In genomic region chr5:75465480-75465879, GRCh38 we compare ENCODE assay signal across 13 cellular contexts. TPM values are rescaled to one million over a fixed set of nuclear protein-coding genes. Genes with fewer than 3 reads are reported as not detected.
A peak's percentile ranks its signal among the peaks of the same experiment; 100 is the strongest.
DNase-seq lines count a peak whose midpoint lies in the region; ATAC-seq and TF ChIP-seq lines count a peak whose summit lies in the region.
"Had no signal": no experiment of that assay in that cellular context is flagged by ENCODE, and none has a peak within 500 bp of the region (broad histone marks: within the 10 kb centered on the region; RNA-seq: fewer than 3 reads in every experiment).

No MANE protein-coding gene starts in this region.

- H3K9me3 ChIP-seq in upper lobe of left lung, result peaks cover 5 to 23% (median 8%) of the 10 kb centered on the region in 4 donors

- peaks cover 8 to 36% (median 20%) of the 10 kb centered on the region in 9 donors for H3K9me3 Mint-ChIP-seq in naive thymus-derived CD8-positive, alpha-beta T cell

- no peak for ATAC-seq in naive thymus-derived CD8-positive, alpha-beta T cell
- ATAC-seq in upper lobe of left lung (ENCODE audit: low FRiP score in 2 of 2), result no peak
- ATAC-seq: sciatic nerve had no signal

- H3K27me3 Mint-ChIP-seq in naive thymus-derived CD8-positive, alpha-beta T cell, result no peaks in the 10 kb centered on the region
- H3K27me3 Mint-ChIP-seq: memory B cell had no signal

- H3K4me3 ChIP-seq in NB4 (ENCODE audit: low read depth, low read length), result no peak overlapping the region
- no peak overlapping the region for H3K4me3 ChIP-seq in upper lobe of left lung
- H3K4me3 ChIP-seq: suprapubic skin had no signal

- DNase-seq in EH (ENCODE audit: low read depth) (peak; percentile 3), NB4 (ENCODE audit: low read depth) (peak; percentile 3), cerebellar cortex (ENCODE audit: low spot score) (peak; percentile 53), myocyte (ENCODE audit: low read depth) (peak; percentile 50), LoVo (ENCODE audit: low spot score) (no peak), upper lobe of left lung (no peak), NCI-H187 treated with DMSO at 0.1 percent for 48 hours (lab: John Stamatoyannopoulos, UW) (no peak)
- no peak for DNase-seq in naive thymus-derived CD8-positive, alpha-beta T cell
- DNase-seq: activated naive CD4-positive, alpha-beta T cell treated with Interleukin-2 at 50 U/mL for 16 hours had no signal

- WGBS in upper lobe of left lung, 2 donors, result 69 to 77% methylated on average over 1 of the region's 1 CpG

- TF ChIP-seq CTCF in NB4 (IDR thresholded peaks at IDR 0.05; ENCODE audit: low read depth, low read length) (no peak), upper lobe of left lung (IDR thresholded peaks at IDR 0.05) (no peak)

- peaks cover 22 to 43% (median 27%) of the 10 kb centered on the region in 4 donors for H3K4me1 ChIP-seq in upper lobe of left lung
- H3K4me1 ChIP-seq: suprapubic skin had no signal

- peaks cover 24 to 38% (median 32%) of the 10 kb centered on the region in 3 donors for H3K36me3 Mint-ChIP-seq in naive thymus-derived CD8-positive, alpha-beta T cell

- H3K4me1 Mint-ChIP-seq in naive thymus-derived CD8-positive, alpha-beta T cell, result peaks cover 19 to 69% (median 53%) of the 10 kb centered on the region in 4 donors

- no peaks in the 10 kb centered on the region for H3K36me3 ChIP-seq in upper lobe of left lung
- H3K36me3 ChIP-seq: suprapubic skin had no signal

- peak overlapping the region in 4 of 10 donors; percentile 4 to 71 (median 32) for H3K27ac Mint-ChIP-seq in naive thymus-derived CD8-positive, alpha-beta T cell
- H3K27ac Mint-ChIP-seq: memory B cell; T-helper 2 cell treated with Interferon-gamma antibody and Interleukin-4, amounts not matched to agents 5 μg/mL and 100 μg/mL, for 36 hours had no signal

- no peak overlapping the region for H3K4me3 Mint-ChIP-seq in naive thymus-derived CD8-positive, alpha-beta T cell
- H3K4me3 Mint-ChIP-seq: memory B cell; T-helper 2 cell treated with Interferon-gamma antibody and Interleukin-4, amounts not matched to agents 5 μg/mL and 100 μg/mL, for 36 hours had no signal

- no peak for TF ChIP-seq EP300 in upper lobe of left lung (IDR thresholded peaks at IDR 0.05)

- TF ChIP-seq POLR2A in NB4 (IDR thresholded peaks at IDR 0.05; ENCODE audit: extremely low read depth, insufficient read length) (no peak), upper lobe of left lung (IDR thresholded peaks at IDR 0.05) (no peak)

- no peaks in the 10 kb centered on the region for H3K27me3 ChIP-seq in upper lobe of left lung
- H3K27me3 ChIP-seq: suprapubic skin had no signal

- H3K27ac ChIP-seq in upper lobe of left lung, result peak overlapping the region in 1 of 4 donors; percentile 44
- H3K27ac ChIP-seq: suprapubic skin had no signal

- POLR2A ChIA-PET in naive thymus-derived CD8-positive, alpha-beta T cell (lab: Charles Lee), result no interaction called here

RNA-seq across cellular contexts. Expression of gene CERT1, which starts 45.9 kb away (rescaled TPM):
- total RNA-seq in myocyte, result 18.2 and 30.1 TPM in 2 replicates
- 27.7 TPM for polyA plus RNA-seq in myocyte (2012)
- total RNA-seq in naive thymus-derived CD8-positive, alpha-beta T cell, result 10 to 100 TPM; 44.0 to 45.1 TPM
- polyA plus RNA-seq in naive thymus-derived CD8-positive, alpha-beta T cell, result 10 to 100 TPM; 12.8 to 17.4 (median 16.1) TPM
- 10 to 100 TPM; 22.3 to 79.3 (median 58.0) TPM for total RNA-seq in upper lobe of left lung

RNA-seq across cellular contexts. Expression of gene POLK, which starts 46.2 kb away (rescaled TPM):
- total RNA-seq in myocyte (37.7 and 40.1 TPM in 2 replicates), upper lobe of left lung (10 to 100 TPM; 19.2 to 55.3 (median 29.6) TPM)
- polyA plus RNA-seq in myocyte (2012), result 6.4 TPM
- total RNA-seq in naive thymus-derived CD8-positive, alpha-beta T cell, result 10 to 100 TPM; 23.8 to 28.2 TPM
- 10 to 100 TPM; 12.4 to 20.1 (median 16.3) TPM for polyA plus RNA-seq in naive thymus-derived CD8-positive, alpha-beta T cell

Comparison
In these comparisons a context has a peak if more than half of its experiments do, and no peak if none do; other contexts are left out.
1. DNase-seq: peak in EH (single experiment), NB4 (single experiment), cerebellar cortex (single experiment) and myocyte (single experiment); none in LoVo (single experiment), naive thymus-derived CD8-positive, alpha-beta T cell (0 of 10), upper lobe of left lung (0 of 2) and NCI-H187 treated with DMSO at 0.1 percent for 48 hours (single experiment).